1 cellular context compared by ENCODE assay signal in the genomic region with DNA sequence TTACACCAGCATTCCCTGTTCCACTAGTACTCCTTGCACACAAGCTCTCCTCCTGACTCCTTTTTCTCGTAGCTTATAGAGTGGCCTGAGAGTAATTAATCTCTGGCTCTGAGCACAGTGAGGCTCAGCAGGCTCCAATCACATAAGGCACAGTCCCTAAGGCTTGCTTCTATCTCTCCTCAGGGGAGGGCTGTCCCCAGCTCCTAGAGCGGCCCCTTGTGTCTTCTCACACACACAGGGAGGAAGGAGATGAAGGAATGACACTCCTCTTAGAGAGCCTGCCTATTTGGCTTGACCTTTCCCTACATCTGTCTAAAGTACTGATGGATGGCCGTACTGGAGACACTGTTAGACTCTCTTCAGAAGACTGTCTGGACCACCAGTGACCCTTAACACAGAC.
TF ChIP-seq lines count a peak whose summit lies in the region.

No MANE protein-coding gene starts in this region.

TF ChIP-seq in H1, 55 proteins besides CTCF, POLR2A, EP300 and RAD21 (continued from another document):
- TF ChIP-seq SP2 (IDR thresholded peaks at IDR 0.05; ENCODE audit: low read length) (no peak), CTBP2 (IDR thresholded peaks at IDR 0.05; ENCODE audit: borderline replicate concordance, insufficient read depth, insufficient read length, low read length) (no peak)
